16 cellular contexts compared by ENCODE assay signal in the genomic region with DNA sequence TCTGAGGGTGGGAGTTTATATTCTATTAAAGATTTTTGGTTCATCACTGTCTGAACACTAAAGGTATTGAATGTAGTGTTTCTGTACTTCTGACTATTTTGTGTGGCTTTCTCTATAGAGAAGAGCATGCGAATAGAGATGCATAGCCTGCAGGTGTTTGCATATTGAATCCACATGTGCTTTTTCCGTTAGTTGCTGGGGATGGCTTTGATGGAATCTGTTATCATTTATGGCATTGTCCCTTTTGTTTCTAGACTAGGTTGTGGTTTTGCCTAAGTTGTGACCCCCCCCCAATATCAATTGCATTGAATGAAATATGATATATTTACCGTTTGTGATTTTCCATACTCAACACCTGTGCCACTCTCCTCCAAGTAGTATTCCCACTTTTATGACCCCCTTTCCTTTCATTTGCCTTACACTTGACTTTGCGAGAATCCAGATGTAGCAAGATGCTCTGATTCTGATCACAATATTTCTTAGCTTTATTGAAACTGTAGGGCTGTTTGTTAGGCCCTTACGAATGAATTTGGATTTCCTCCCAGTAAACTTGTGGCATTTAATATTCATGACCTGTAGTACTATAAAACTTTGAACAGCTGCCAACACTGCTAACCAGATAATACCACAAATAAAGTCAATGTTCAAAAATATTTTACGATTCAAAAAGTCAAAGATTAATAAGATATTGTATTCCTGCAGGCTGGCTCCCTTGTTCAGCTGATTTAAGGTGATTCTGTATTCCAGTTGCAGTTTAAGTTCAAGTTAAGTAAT.
DNase-seq lines count a peak whose midpoint lies in the region; ATAC-seq, FAIRE-seq and TF ChIP-seq lines count a peak whose summit lies in the region.
"Had no signal": no experiment of that assay in that cellular context is flagged by ENCODE, and none has a peak within 500 bp of the region (broad histone marks: within the 10 kb centered on the region; RNA-seq: fewer than 3 reads in every experiment).

No MANE protein-coding gene starts in this region.

- peaks cover 4% of the 10 kb centered on the region in 2 donors for H3K4me1 ChIP-seq in small intestine (ENCODE audit: control insufficient read depth in 2 of 2, insufficient read depth in 1 of 2, low read depth in 1 of 2, low read length in 1 of 2)

- H3K27me3 ChIP-seq in small intestine (ENCODE audit: control insufficient read depth in 2 of 2, insufficient read depth in 2 of 2, low read length in 2 of 2): no peaks in the 10 kb centered on the region

- H3K4me3 ChIP-seq in LNCaP clone FGC (ENCODE audit: low read depth, low read length) (no peak overlapping the region), small intestine (ENCODE audit: low read depth in 1 of 2, low read length in 2 of 2) (no peak overlapping the region)
- H3K4me3 ChIP-seq: HAP-1, K562 had no signal

- H3K27ac ChIP-seq in caudate nucleus (ENCODE audit: low read depth, low read length) (peak overlapping the region; percentile 4), small intestine (ENCODE audit: low read depth in 1 of 2, low read length in 1 of 2) (no peak overlapping the region)

- no peak for FAIRE-seq in small intestine (lab: Jason Lieb, UNC)
- FAIRE-seq: K562 had no signal

- no peaks in the 10 kb centered on the region for H3K9me3 ChIP-seq in small intestine (ENCODE audit: control insufficient read depth, low read depth)
- H3K9me3 ChIP-seq: HAP-1 had no signal

- H3K36me3 ChIP-seq in small intestine (ENCODE audit: control insufficient read depth in 2 of 2, insufficient read depth in 2 of 2, low read length in 2 of 2): no peaks in the 10 kb centered on the region
- H3K36me3 ChIP-seq: HAP-1 had no signal

- TF ChIP-seq CTCF in LNCaP clone FGC (IDR thresholded peaks at IDR 0.05; ENCODE audit: control insufficient read depth, extremely low read depth, insufficient read depth): no peak

- DNase-seq in LNCaP clone FGC (ENCODE audit: low read depth) (peak; percentile 27), NCI-H526 (lab: John Stamatoyannopoulos, UW) (peak; percentile 11 to 42), caudate nucleus (lab: John Stamatoyannopoulos, UW) (no peak), small intestine (peak; percentile 56), NCI-H128 (lab: John Stamatoyannopoulos, UW; ENCODE audit: unreplicated experiment) (no peak)
- DNase-seq: CD4-positive, CD25-positive, alpha-beta regulatory T cell; MV-4-11; NCI-H146; NCI-H2081; NCI-H345; NCI-H774; T-helper 1 cell had no signal

- ATAC-seq in GM21381 (IDR thresholded peaks at IDR 0.05; ENCODE audit: unreplicated experiment) (no peak), GM18867 (IDR thresholded peaks at IDR 0.05; ENCODE audit: unreplicated experiment) (no peak)
- ATAC-seq: K562 had no signal

- 39 to 72% (median 53%) methylated on average over 6 of the region's 6 CpGs for WGBS in small intestine, 3 donors

Comparison
In these comparisons a context has a peak if more than half of its experiments do, and no peak if none do; other contexts are left out.
1. DNase-seq: peak in LNCaP clone FGC (single experiment), NCI-H526 (2 of 2) and small intestine (single experiment); none in caudate nucleus (0 of 61) and NCI-H128 (single experiment).